In the genomic region with DNA sequence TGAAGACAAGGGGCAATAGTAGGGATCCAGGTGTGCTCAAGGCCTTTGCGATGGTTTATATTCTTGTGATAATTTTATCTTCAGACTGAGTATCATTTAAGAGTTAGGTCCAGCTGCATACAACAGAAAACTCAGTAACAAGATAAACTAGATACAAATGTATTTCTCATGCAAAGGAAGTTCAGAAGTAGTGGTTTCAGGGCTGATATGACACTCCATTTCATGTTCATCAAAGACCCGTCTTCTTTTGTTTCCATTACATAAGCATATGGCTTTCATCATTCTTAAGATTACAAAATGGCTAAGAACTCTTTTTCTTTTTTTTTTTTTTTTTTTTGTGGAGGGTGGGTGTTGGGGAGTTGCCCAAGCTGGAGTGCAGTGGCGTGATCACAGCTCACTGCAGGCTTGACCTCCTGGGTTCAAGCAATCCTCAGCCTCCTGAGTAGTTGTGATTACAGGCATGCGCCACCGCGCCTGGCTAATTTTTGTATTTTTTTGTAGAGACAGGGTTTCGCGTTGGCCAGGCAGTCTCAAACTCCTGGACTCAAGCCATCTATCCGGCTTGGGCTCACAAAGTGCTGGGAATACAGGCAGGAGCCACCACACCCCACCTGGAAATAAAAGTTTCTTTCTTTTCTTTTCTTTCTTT, we compare ENCODE assay signal across 18 cellular contexts. TPM values are rescaled to one million over a fixed set of nuclear protein-coding genes. Genes with fewer than 3 reads are reported as not detected.
A peak's percentile ranks its signal among the peaks of the same experiment; 100 is the strongest.
DNase-seq lines count a peak whose midpoint lies in the region; ATAC-seq, FAIRE-seq and TF ChIP-seq lines count a peak whose summit lies in the region.
"Had no signal": no experiment of that assay in that cellular context is flagged by ENCODE, and none has a peak within 500 bp of the region (broad histone marks: within the 10 kb centered on the region; RNA-seq: fewer than 3 reads in every experiment).

No MANE protein-coding gene starts in this region.

- H3K4me1 Mint-ChIP-seq in activated T-helper 2 cell treated with anti-CD3 and anti-CD28 coated beads, Interferon-gamma antibody, Interleukin-2, Interleukin-4, amounts not matched to agents 10 μg/mL and 5 μg/mL and 100 μg/mL, durations not matched to agents 14 hours and 24 hours and 36 hours (ENCODE audit: low read depth): peaks cover 25% of the 10 kb centered on the region
- H3K4me1 Mint-ChIP-seq in naive thymus-derived CD8-positive, alpha-beta T cell: peaks cover 6 to 20% (median 15%) of the 10 kb centered on the region in 4 donors
- H3K4me1 Mint-ChIP-seq: CD4-positive, alpha-beta memory T cell; neural crest cell had no signal

- no peaks in the 10 kb centered on the region for H3K9me3 Mint-ChIP-seq in activated T-helper 2 cell treated with anti-CD3 and anti-CD28 coated beads, Interferon-gamma antibody, Interleukin-2, Interleukin-4, amounts not matched to agents 10 μg/mL and 5 μg/mL and 100 μg/mL, durations not matched to agents 14 hours and 24 hours and 36 hours
- no peaks in the 10 kb centered on the region for H3K9me3 Mint-ChIP-seq in naive thymus-derived CD8-positive, alpha-beta T cell
- H3K9me3 Mint-ChIP-seq: CD4-positive, alpha-beta memory T cell had no signal

- peaks cover 2% of the 10 kb centered on the region for H3K27me3 Mint-ChIP-seq in activated T-helper 2 cell treated with anti-CD3 and anti-CD28 coated beads, Interferon-gamma antibody, Interleukin-2, Interleukin-4, amounts not matched to agents 10 μg/mL and 5 μg/mL and 100 μg/mL, durations not matched to agents 14 hours and 24 hours and 36 hours (ENCODE audit: low read depth)
- H3K27me3 Mint-ChIP-seq in naive thymus-derived CD8-positive, alpha-beta T cell: no peaks in the 10 kb centered on the region

- TF ChIP-seq POLR2A in GM12892 (IDR thresholded peaks at IDR 0.05; ENCODE audit: low read depth, low read length): no peak

- H3K36me3 Mint-ChIP-seq in activated T-helper 2 cell treated with anti-CD3 and anti-CD28 coated beads, Interferon-gamma antibody, Interleukin-2, Interleukin-4, amounts not matched to agents 10 μg/mL and 5 μg/mL and 100 μg/mL, durations not matched to agents 14 hours and 24 hours and 36 hours (ENCODE audit: low read depth): no peaks in the 10 kb centered on the region
- H3K36me3 Mint-ChIP-seq in naive thymus-derived CD8-positive, alpha-beta T cell: no peaks in the 10 kb centered on the region
- H3K36me3 Mint-ChIP-seq: CD4-positive, alpha-beta memory T cell had no signal

- peak overlapping the region; percentile 56 for H3K27ac Mint-ChIP-seq in activated T-helper 2 cell treated with anti-CD3 and anti-CD28 coated beads, Interferon-gamma antibody, Interleukin-2, Interleukin-4, amounts not matched to agents 10 μg/mL and 5 μg/mL and 100 μg/mL, durations not matched to agents 14 hours and 24 hours and 36 hours
- peak overlapping the region in 5 of 10 donors; percentile 41 to 77 (median 73) for H3K27ac Mint-ChIP-seq in naive thymus-derived CD8-positive, alpha-beta T cell
- H3K27ac Mint-ChIP-seq: CD4-positive, alpha-beta memory T cell had no signal

- no peak overlapping the region for H3K4me3 Mint-ChIP-seq in activated T-helper 2 cell treated with anti-CD3 and anti-CD28 coated beads, Interferon-gamma antibody, Interleukin-2, Interleukin-4, amounts not matched to agents 10 μg/mL and 5 μg/mL and 100 μg/mL, durations not matched to agents 14 hours and 24 hours and 36 hours (ENCODE audit: low read depth)
- peak overlapping the region in 1 of 10 donors; percentile 49 for H3K4me3 Mint-ChIP-seq in naive thymus-derived CD8-positive, alpha-beta T cell
- H3K4me3 Mint-ChIP-seq: neural crest cell had no signal

- intact Hi-C loops in activated T-helper 2 cell treated with anti-CD3 and anti-CD28 coated beads, Interferon-gamma antibody, Interleukin-2, Interleukin-4, amounts not matched to agents 10 μg/mL and 5 μg/mL and 100 μg/mL, durations not matched to agents 14 hours and 24 hours and 36 hours (cut with micrococcal nuclease): loop anchor here (1.0 to 2.0 kb wide), 2 partner anchors 21 to 23 kb away; no protein-coding TSS in a partner anchor

- DNase-seq in activated CD4-positive, CD25-positive, alpha-beta regulatory T cell (lab: John Stamatoyannopoulos, UW): no peak
- no peak for DNase-seq in GM12892 (ENCODE audit: insufficient read length)
- DNase-seq in activated T-helper 2 cell treated with anti-CD3 and anti-CD28 coated beads, Interferon-gamma antibody, Interleukin-2, Interleukin-4, amounts not matched to agents 10 μg/mL and 5 μg/mL and 100 μg/mL, durations not matched to agents 14 hours and 24 hours and 36 hours (ENCODE audit: low spot score): no peak
- DNase-seq in naive thymus-derived CD8-positive, alpha-beta T cell: peak in 2 of 10 donors; percentile 26 to 39
- DNase-seq in cortex of kidney (lab: John Stamatoyannopoulos, UW): no peak
- DNase-seq: activated CD8-positive, alpha-beta memory T cell treated with anti-CD3 and anti-CD28 coated beads for 24 hours; amygdala; CD4-positive, alpha-beta memory T cell; NCI-H1048; sigmoid colon; stimulated activated CD4-positive, alpha-beta T cell treated with anti-CD3 and anti-CD28 coated beads, Interleukin-4, amount 100 ng/mL, for 1 hour; T-helper 9 cell had no signal

- POLR2A ChIA-PET in naive thymus-derived CD8-positive, alpha-beta T cell (lab: Charles Lee): no interaction called here

- FAIRE-seq in GM12892 (lab: Jason Lieb, UNC): peak; percentile 5
- FAIRE-seq: A549, G401.6 had no signal

- peak; percentile 63 to 74 for ATAC-seq in activated CD4-positive, CD25-positive, alpha-beta regulatory T cell treated with anti-CD3 and anti-CD28 coated beads, Interleukin-2, amount 50 U/mL, for 24 hours
- peak; percentile 42 to 60 for ATAC-seq in naive thymus-derived CD8-positive, alpha-beta T cell
- ATAC-seq in GM21515 (IDR thresholded peaks at IDR 0.05; ENCODE audit: unreplicated experiment): no peak
- ATAC-seq in HG02938 (IDR thresholded peaks at IDR 0.05; ENCODE audit: unreplicated experiment): no peak
- ATAC-seq: A549 had no signal

RNA-seq across cellular contexts. Expression of a gene that starts 22.0 kb away (rescaled TPM):
- 35.9 TPM for polyA plus RNA-seq in GM12892 (2012; ENCODE audit: missing spikeins)
- 108 and 116 TPM in 2 replicates for total RNA-seq in activated T-helper 2 cell treated with anti-CD3 and anti-CD28 coated beads, Interferon-gamma antibody, Interleukin-2, Interleukin-4, amounts not matched to agents 10 μg/mL and 5 μg/mL and 100 μg/mL, durations not matched to agents 14 hours and 24 hours and 36 hours
- 100 to 1,000 TPM; 120 to 123 TPM for total RNA-seq in naive thymus-derived CD8-positive, alpha-beta T cell
- 10 to 100 TPM; 32.1 to 51.0 (median 35.9) TPM for polyA plus RNA-seq in naive thymus-derived CD8-positive, alpha-beta T cell

RNA-seq across cellular contexts. Expression of a gene that starts 24.5 kb away (rescaled TPM):
- 40.5 TPM for polyA plus RNA-seq in GM12892 (2012; ENCODE audit: missing spikeins)
- 20.4 and 21.8 TPM in 2 replicates for total RNA-seq in activated T-helper 2 cell treated with anti-CD3 and anti-CD28 coated beads, Interferon-gamma antibody, Interleukin-2, Interleukin-4, amounts not matched to agents 10 μg/mL and 5 μg/mL and 100 μg/mL, durations not matched to agents 14 hours and 24 hours and 36 hours
- 10 to 100 TPM; 13.2 to 17.2 TPM for total RNA-seq in naive thymus-derived CD8-positive, alpha-beta T cell
- 10 to 100 TPM; 15.5 to 25.0 (median 19.6) TPM for polyA plus RNA-seq in naive thymus-derived CD8-positive, alpha-beta T cell

Comparison
In these comparisons a context has a peak if more than half of its experiments do, and no peak if none do; other contexts are left out.
1. ATAC-seq: peak in activated CD4-positive, CD25-positive, alpha-beta regulatory T cell treated with anti-CD3 and anti-CD28 coated beads, Interleukin-2, amount 50 U/mL, for 24 hours (2 of 2) and naive thymus-derived CD8-positive, alpha-beta T cell (2 of 2); none in GM21515 (single experiment) and HG02938 (single experiment).